ENCODE assay signal across 8 cellular contexts in the genomic region with DNA sequence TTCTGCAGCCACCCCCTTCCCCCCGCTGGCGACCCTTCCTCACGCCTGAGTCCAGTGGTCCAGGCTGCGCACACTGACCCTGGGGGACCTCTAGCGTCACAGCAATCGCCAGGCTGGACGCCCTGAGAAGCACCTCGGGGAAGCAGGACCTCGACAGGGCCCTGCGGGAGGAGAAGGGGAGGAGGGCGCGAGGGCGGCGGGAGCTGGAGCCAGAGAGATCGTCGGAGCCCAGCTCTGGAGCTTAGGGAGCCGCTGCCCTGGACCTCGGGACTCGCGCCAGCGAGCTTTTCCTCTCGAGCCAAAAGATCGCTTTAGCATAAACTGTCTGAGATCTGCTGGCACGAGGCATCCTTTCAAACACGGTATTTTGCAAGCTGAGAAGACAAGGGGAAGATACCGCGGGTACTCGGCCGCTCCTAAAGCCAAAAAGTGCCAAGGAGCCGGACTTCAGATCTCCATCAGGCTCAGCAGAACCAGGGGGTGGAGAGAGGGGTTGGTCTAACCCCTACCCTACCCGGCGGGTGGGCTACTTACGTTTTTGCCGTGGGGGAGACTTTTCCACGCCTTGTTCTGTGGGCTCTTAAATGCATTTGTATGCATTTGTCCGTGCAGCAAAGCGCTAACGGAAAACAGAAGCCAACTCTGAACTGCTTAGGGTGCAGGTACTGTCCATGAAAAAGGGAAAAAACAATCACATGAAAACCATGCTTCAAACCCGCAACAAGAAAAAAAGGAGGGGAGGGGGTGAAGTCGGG. TPM values are rescaled to one million over a fixed set of nuclear protein-coding genes. Genes with fewer than 3 reads are reported as not detected.
DNase-seq lines count a peak whose midpoint lies in the region; ATAC-seq, FAIRE-seq and TF ChIP-seq lines count a peak whose summit lies in the region.

No MANE protein-coding gene starts in this region.

- no peak overlapping the region for H3K4me3 ChIP-seq in PC-9
- H3K4me3 ChIP-seq in fibroblast of villous mesenchyme (ENCODE audit: low read depth, low read length), result peak overlapping the region; percentile 50
- H3K4me3 ChIP-seq in neutrophil (ENCODE audit: low read depth in 1 of 2, low read length in 1 of 2), result peak overlapping the region; percentile 24 to 40

- peaks cover 6% of the 10 kb centered on the region for H3K9me3 Mint-ChIP-seq in stimulated activated effector memory CD8-positive, alpha-beta T cell treated with anti-CD3 and anti-CD28 coated beads, Interleukin-12 subunit alpha, Interleukin-12 subunit beta, amount 100 ng/mL, for 72 hours

- CTCF ChIA-PET in PC-9 (lab: Charles Lee), result no interaction called here

- no peak for FAIRE-seq in GM12891 (lab: Jason Lieb, UNC)

- H3K4me3 Mint-ChIP-seq in stimulated activated effector memory CD8-positive, alpha-beta T cell treated with anti-CD3 and anti-CD28 coated beads, Interleukin-12 subunit alpha, Interleukin-12 subunit beta, amount 100 ng/mL, for 72 hours, result no peak overlapping the region

- POLR2A ChIA-PET in PC-9 (lab: Charles Lee; ENCODE audit: unreplicated experiment), result no interaction called here

- TF ChIP-seq CTCF in PC-9 (conservative IDR thresholded peaks at IDR 0.05) (no peak), fibroblast of villous mesenchyme (IDR thresholded peaks at IDR 0.05; ENCODE audit: insufficient read depth, low read depth, low read length) (no peak), neutrophil (IDR thresholded peaks at IDR 0.05) (no peak)

- intact Hi-C loops in PC-9 (cut with micrococcal nuclease; ENCODE audit: unreplicated experiment), result no loop called here

- DNase-seq in GM12891 (ENCODE audit: insufficient read length, low spot score), result peak; percentile 19
- peak in 1 of 2 experiments; percentile 10 for DNase-seq in PC-9
- DNase-seq in fibroblast of villous mesenchyme (ENCODE audit: low read depth), result no peak
- no peak for DNase-seq in stimulated activated effector memory CD8-positive, alpha-beta T cell treated with anti-CD3 and anti-CD28 coated beads, Interleukin-12 subunit alpha, Interleukin-12 subunit beta, amount 100 ng/mL, for 72 hours (ENCODE audit: low spot score in 2 of 2)

- peak overlapping the region; percentile 63; the same call in 1 of the 2 replicates for H2AFZ ChIP-seq in PC-9

- no peaks in the 10 kb centered on the region for H3K36me3 Mint-ChIP-seq in stimulated activated effector memory CD8-positive, alpha-beta T cell treated with anti-CD3 and anti-CD28 coated beads, Interleukin-12 subunit alpha, Interleukin-12 subunit beta, amount 100 ng/mL, for 72 hours

- H3K4me1 Mint-ChIP-seq in stimulated activated effector memory CD8-positive, alpha-beta T cell treated with anti-CD3 and anti-CD28 coated beads, Interleukin-12 subunit alpha, Interleukin-12 subunit beta, amount 100 ng/mL, for 72 hours, result peaks cover 8% of the 10 kb centered on the region

- H4K20me1 ChIP-seq in PC-9 (ENCODE audit: insufficient read depth), result no peaks in the 10 kb centered on the region

- H3K4me2 ChIP-seq in PC-9, result peak overlapping the region; percentile 49

- H3K36me3 ChIP-seq in PC-9 (ENCODE audit: low read depth), result no peaks in the 10 kb centered on the region
- no peaks in the 10 kb centered on the region for H3K36me3 ChIP-seq in neutrophil

- H3K9me2 ChIP-seq in PC-9 (ENCODE audit: insufficient read depth), result no peaks in the 10 kb centered on the region

- no peak for ATAC-seq in stimulated activated effector memory CD8-positive, alpha-beta T cell treated with anti-CD3 and anti-CD28 coated beads, Interleukin-12 subunit alpha, Interleukin-12 subunit beta, amount 100 ng/mL, for 72 hours
- ATAC-seq in HG03039 (IDR thresholded peaks at IDR 0.05; ENCODE audit: unreplicated experiment) (no peak), HG03457 (IDR thresholded peaks at IDR 0.05; ENCODE audit: unreplicated experiment) (no peak), HG02973 (IDR thresholded peaks at IDR 0.05; ENCODE audit: unreplicated experiment) (no peak)

- no TSS peak for BruUV-seq in PC-9 (replicated peaks; lab: Mats Ljungman, UMichigan)

- H3K4me1 ChIP-seq in PC-9 (replicated peaks; ENCODE audit: insufficient read depth) (no peaks in the 10 kb centered on the region), neutrophil (ENCODE audit: control insufficient read depth in 1 of 2, insufficient read depth in 1 of 2, low read depth in 1 of 2, low read length in 1 of 2) (peaks cover 11 to 21% of the 10 kb centered on the region in 2 experiments)

- peaks cover 5% of the 10 kb centered on the region; the same call in 1 of the 2 replicates for H3K27me3 ChIP-seq in PC-9 (ENCODE audit: insufficient read depth, low read depth)
- H3K27me3 ChIP-seq in neutrophil, result peaks cover 45% of the 10 kb centered on the region

- H3K27ac ChIP-seq in PC-9 (no peak overlapping the region), neutrophil (no peak overlapping the region)

- H3K27ac Mint-ChIP-seq in stimulated activated effector memory CD8-positive, alpha-beta T cell treated with anti-CD3 and anti-CD28 coated beads, Interleukin-12 subunit alpha, Interleukin-12 subunit beta, amount 100 ng/mL, for 72 hours, result no peak overlapping the region

- no peaks in the 10 kb centered on the region for H3F3A ChIP-seq in PC-9 (ENCODE audit: insufficient read depth, low read depth)

- no peak for TF ChIP-seq POLR2A in GM12891 (IDR thresholded peaks at IDR 0.05; ENCODE audit: low read depth, low read length)

- no peaks in the 10 kb centered on the region for H3K79me2 ChIP-seq in PC-9 (ENCODE audit: low read depth)

- H3K9me3 ChIP-seq in PC-9 (ENCODE audit: insufficient read depth, low read depth), result no peaks in the 10 kb centered on the region
- H3K9me3 ChIP-seq in neutrophil, result no peaks in the 10 kb centered on the region

TF ChIP-seq in GM12891, 5 proteins besides CTCF, POLR2A, EP300 and RAD21:
- TF ChIP-seq POU2F2 (IDR thresholded peaks at IDR 0.05; ENCODE audit: low read depth, low read length) (no peak), TAF1 (IDR thresholded peaks at IDR 0.05; ENCODE audit: low read depth, low read length) (no peak), SPI1 (IDR thresholded peaks at IDR 0.05; ENCODE audit: low read depth, low read length) (no peak), PAX5 (IDR thresholded peaks at IDR 0.05; ENCODE audit: insufficient read depth, low read length, severe bottlenecking) (no peak), POLR2AphosphoS5 (IDR thresholded peaks at IDR 0.05; ENCODE audit: low read depth, low read length) (no peak)

RNA-seq across cellular contexts. Expression of gene COL24A1, which starts 0.6 kb away (rescaled TPM):
- polyA plus RNA-seq in GM12891 (2012; ENCODE audit: low read depth, missing spikeins), result 1.6 TPM
- total RNA-seq in PC-9 (2021) (0.08 and 0.15 TPM in 2 replicates), fibroblast of villous mesenchyme (2.3 and 3.9 TPM in 2 replicates)
